In the genomic region with DNA sequence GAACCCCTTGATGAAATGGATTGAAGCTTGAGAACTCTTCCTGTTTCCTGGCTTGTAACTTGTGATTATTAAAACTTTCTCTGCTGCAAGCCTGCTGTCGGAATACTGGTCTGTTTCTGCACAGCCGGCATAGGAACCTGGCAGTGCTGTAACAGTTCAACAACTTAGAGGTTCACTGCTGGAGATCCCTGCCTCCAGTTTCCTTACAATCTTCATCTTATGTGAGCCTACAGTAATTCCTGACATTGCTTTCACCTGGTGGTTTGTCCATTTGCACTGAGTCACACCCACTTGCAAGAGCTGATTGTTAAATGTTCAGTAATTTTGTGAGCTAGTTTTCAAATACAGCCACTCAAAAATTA, we compare ENCODE assay signal across 8 cellular contexts. TPM values are rescaled to one million over a fixed set of nuclear protein-coding genes. Genes with fewer than 3 reads are reported as not detected.
DNase-seq lines count a peak whose midpoint lies in the region; ATAC-seq and TF ChIP-seq lines count a peak whose summit lies in the region.

No MANE protein-coding gene starts in this region.

- no peak overlapping the region for H3K23ac ChIP-seq in mesendoderm (ENCODE audit: low read length)

- intact Hi-C loops in ascending aorta (cut with DNase I): loop anchor here (2.0 to 5.0 kb wide), 4 partner anchors 151 to 689 kb away; a partner anchor contains a TSS

- ATAC-seq in GM19395 (IDR thresholded peaks at IDR 0.05; ENCODE audit: unreplicated experiment): no peak

- peak overlapping the region; percentile 92 for H3K4me3 ChIP-seq in HFF-Myc (replicated peaks; ENCODE audit: low read depth, low read length)
- peak overlapping the region; percentile 76 to 86 for H3K4me3 ChIP-seq in ascending aorta
- no peak overlapping the region for H3K4me3 ChIP-seq in mesendoderm (ENCODE audit: low read length)

- no peak overlapping the region for H3K4ac ChIP-seq in mesendoderm (ENCODE audit: low read depth, low read length)

- no peaks in the 10 kb centered on the region for H3K9me3 ChIP-seq in ascending aorta

- peak overlapping the region; percentile 44 for H4K5ac ChIP-seq in mesendoderm (ENCODE audit: low read length)

- H3K4me1 ChIP-seq in ascending aorta (peaks cover 3 to 15% of the 10 kb centered on the region in 2 donors), mesendoderm (ENCODE audit: control insufficient read depth, low read depth, low read length) (peaks cover 4% of the 10 kb centered on the region)

- H3K27me3 ChIP-seq in ascending aorta (no peaks in the 10 kb centered on the region), mesendoderm (ENCODE audit: insufficient read depth, low read length, poor library complexity) (no peaks in the 10 kb centered on the region)

- no CpG with 5 or more reads among the region's 2 CpGs for WGBS in mesendoderm (ENCODE audit: extremely low coverage, insufficient coverage, low lambda C conversion rate)

- H3K27ac ChIP-seq in ascending aorta (peak overlapping the region; percentile 95 to 97), mesendoderm (ENCODE audit: low read depth, low read length) (peak overlapping the region; percentile 1)

- no peaks in the 10 kb centered on the region for H3K36me3 ChIP-seq in ascending aorta
- no peaks in the 10 kb centered on the region for H3K36me3 ChIP-seq in mesendoderm (ENCODE audit: control insufficient read depth, insufficient read depth, low read length)

- H2BK5ac ChIP-seq in mesendoderm (ENCODE audit: low read length): no peak overlapping the region

- H3K9ac ChIP-seq in mesendoderm (ENCODE audit: low read length): peak overlapping the region; percentile 7

- H3K18ac ChIP-seq in mesendoderm (ENCODE audit: low read length): no peak overlapping the region

- no peak overlapping the region for H2AK5ac ChIP-seq in mesendoderm (ENCODE audit: low read length)

- DNase-seq in A172 (ENCODE audit: low spot score) (peak; percentile 33), HFF-Myc (ENCODE audit: extremely low read depth, low read depth) (no peak), ascending aorta (ENCODE audit: low spot score in 2 of 2) (no peak), mesendoderm (peak; percentile 56), NCI-H2107 (lab: John Stamatoyannopoulos, UW) (no peak), DMS153 treated with DMSO at 0.1 percent for 48 hours (lab: John Stamatoyannopoulos, UW; ENCODE audit: unreplicated experiment) (no peak)
- DNase-seq in stimulated activated CD4-positive, alpha-beta T cell treated with anti-CD3 and anti-CD28 coated beads, Interleukin-4, amount 100 ng/mL, for 4 hours: no peak

- H3K79me1 ChIP-seq in mesendoderm (ENCODE audit: low read length): no peaks in the 10 kb centered on the region

- TF ChIP-seq CTCF in HFF-Myc (IDR thresholded peaks at IDR 0.05; ENCODE audit: low read depth, low read length, missing control alignments) (no peak), ascending aorta (IDR thresholded peaks at IDR 0.05) (no peak)

- no peaks in the 10 kb centered on the region for H3K79me2 ChIP-seq in mesendoderm (ENCODE audit: control insufficient read depth, insufficient read depth, low read length)

- H3K56ac ChIP-seq in mesendoderm (ENCODE audit: low read length): peak overlapping the region; percentile 29

- no peak overlapping the region for H4K8ac ChIP-seq in mesendoderm (ENCODE audit: low read depth, low read length)

- peak overlapping the region; percentile 4 for H3K4me2 ChIP-seq in mesendoderm (ENCODE audit: low read length)

- H2BK120ac ChIP-seq in mesendoderm (ENCODE audit: low read depth, low read length): no peak overlapping the region

- H2BK15ac ChIP-seq in mesendoderm (replicated peaks; ENCODE audit: low read depth): no peak overlapping the region

RNA-seq across cellular contexts. Expression of a gene that starts 1.3 kb away (rescaled TPM):
- total RNA-seq in A172 (2014; rRNA removed; shearing (Covaris generic)): 4.7 and 10.0 TPM in 2 replicates
- total RNA-seq in ascending aorta: 5.2 TPM
- 1.3 TPM for polyA plus RNA-seq in mesendoderm (2013, experiment 1 of 2)
- 1.5 TPM for polyA plus RNA-seq in mesendoderm (2013, experiment 2 of 2)

Comparison
In these comparisons a context has a peak if more than half of its experiments do, and no peak if none do; other contexts are left out.
1. DNase-seq: peak in A172 (single experiment) and mesendoderm (single experiment); none in HFF-Myc (single experiment), ascending aorta (0 of 2), NCI-H2107 (single experiment), DMS153 treated with DMSO at 0.1 percent for 48 hours (single experiment) and stimulated activated CD4-positive, alpha-beta T cell treated with anti-CD3 and anti-CD28 coated beads, Interleukin-4, amount 100 ng/mL, for 4 hours (0 of 2).